Comparison of ENCODE assay signal across 7 cellular contexts in the genomic region with DNA sequence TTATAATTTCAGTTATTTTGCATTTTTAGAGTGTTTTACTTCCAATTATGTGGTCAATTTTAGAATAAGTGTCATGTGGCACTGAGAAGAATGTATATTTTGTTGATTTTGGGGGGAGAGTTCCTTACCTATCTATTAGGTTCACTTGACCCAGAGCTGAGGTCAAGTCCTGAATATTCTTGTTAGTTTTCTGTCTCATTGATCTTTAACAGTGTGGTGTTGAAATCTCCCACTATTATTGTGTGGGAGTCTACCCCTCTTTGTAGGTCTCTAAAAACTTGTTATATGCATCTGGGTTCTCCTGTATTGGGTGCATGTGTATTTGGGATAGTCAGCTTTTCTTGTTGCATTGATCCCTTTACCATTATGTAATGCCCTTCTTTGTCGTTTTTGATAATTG.
"Had no signal": no experiment of that assay in that cellular context is flagged by ENCODE, and none has a peak within 500 bp of the region (broad histone marks: within the 10 kb centered on the region; RNA-seq: fewer than 3 reads in every experiment).

No MANE protein-coding gene starts in this region.

- ATAC-seq: GM12878 had no signal

- FAIRE-seq: G401.6, GM12878, GM12891, GM12892, GM18507, GM19239 had no signal

- DNase-seq: GDM1 had no signal

- H3K4me3 ChIP-seq: GM12878 had no signal
